8 cellular contexts compared by ENCODE assay signal in genomic region chr2:186460465-186460864, GRCh38. TPM values are rescaled to one million over a fixed set of nuclear protein-coding genes. Genes with fewer than 3 reads are reported as not detected.
DNase-seq lines count a peak whose midpoint lies in the region; ATAC-seq and TF ChIP-seq lines count a peak whose summit lies in the region.

No MANE protein-coding gene starts in this region.

- DNase-seq in AG04449 (ENCODE audit: low read depth, low spot score) (no peak), SK-N-SH (peak; percentile 16), T-helper 1 cell (no peak)
- no peak for DNase-seq in stimulated activated naive CD8-positive, alpha-beta T cell treated with anti-CD3 and anti-CD28 coated beads, Interleukin-15, Interleukin-2, amounts not matched to agents 100 U/mL and 50 U/mL, for 24 hours
- DNase-seq in activated CD4-positive, alpha-beta T cell treated with anti-CD3 and anti-CD28 coated beads, Interleukin-2, amount 50 U/mL, for 4 hours = no peak

- H3K9ac ChIP-seq in SK-N-SH (no peak overlapping the region), liver (ENCODE audit: low read depth in 1 of 2, low read length in 2 of 2) (no peak overlapping the region)

- peak; percentile 21 for TF ChIP-seq CTCF in AG04449 (IDR thresholded peaks at IDR 0.05; ENCODE audit: insufficient read depth, low read length, missing control alignments)
- peak; percentile 61 for TF ChIP-seq CTCF in SK-N-SH (IDR thresholded peaks at IDR 0.05)
- TF ChIP-seq CTCF in liver (IDR thresholded peaks at IDR 0.05; ENCODE audit: low read depth, low read length, missing input control) = peak; percentile 32

- H2AFZ ChIP-seq in SK-N-SH (ENCODE audit: low read depth) = no peak overlapping the region

- TF ChIP-seq RAD21 in SK-N-SH (IDR thresholded peaks at IDR 0.05; ENCODE audit: low read length) = peak; percentile 80
- peak; percentile 78 to 82 for TF ChIP-seq RAD21 in liver (IDR thresholded peaks at IDR 0.05)

- POLR2A ChIA-PET in AG04449 (lab: Yijun Ruan, JAX) = no interaction called here
- POLR2A ChIA-PET in SK-N-SH (lab: Yijun Ruan, JAX) = no interaction called here

- no peaks in the 10 kb centered on the region for H3K79me2 ChIP-seq in SK-N-SH (ENCODE audit: insufficient read depth)

- WGBS in SK-N-SH (ENCODE audit: low lambda C conversion rate) = 36% methylated on average over 1 of the region's 1 CpG
- WGBS in liver = 16% methylated on average over 1 of the region's 1 CpG

- H3K27ac ChIP-seq in SK-N-SH (ENCODE audit: low read depth in 2 of 2, low read length in 1 of 2) = no peak overlapping the region
- no peak overlapping the region for H3K27ac ChIP-seq in liver (ENCODE audit: low read depth in 1 of 2, low read length in 2 of 2)

- CTCF ChIA-PET in AG04449 (lab: Yijun Ruan, JAX) = interaction anchor here (0.8 kb wide), 1 partner anchor 11 kb away, joined by 3 read pairs; no protein-coding TSS in a partner anchor
- CTCF ChIA-PET in SK-N-SH (lab: Yijun Ruan, JAX) = interaction anchor here (0.9 to 1.8 kb wide), 7 partner anchors 43 to 1848 kb away, joined by 3 to 10 read pairs (median 4); no protein-coding TSS in a partner anchor

- H3K9me3 ChIP-seq in SK-N-SH = no peaks in the 10 kb centered on the region
- no peaks in the 10 kb centered on the region for H3K9me3 ChIP-seq in liver (ENCODE audit: control insufficient read depth in 4 of 4, low read length in 3 of 4)

- H4K20me1 ChIP-seq in SK-N-SH (ENCODE audit: insufficient read depth) = no peaks in the 10 kb centered on the region

- H3K4me2 ChIP-seq in SK-N-SH = no peak overlapping the region

- H3K4me1 ChIP-seq in SK-N-SH (ENCODE audit: control insufficient read depth in 1 of 2, insufficient read depth in 2 of 2, low read depth in 1 of 2, low read length in 1 of 2) (no peaks in the 10 kb centered on the region; a peak in 2 of 4 replicates), liver (ENCODE audit: control insufficient read depth in 4 of 4, insufficient read depth in 4 of 4, low read length in 3 of 4) (peaks cover 0 to 5% (median 0%) of the 10 kb centered on the region in 4 donors)

- no peak for TF ChIP-seq EP300 in SK-N-SH (IDR thresholded peaks at IDR 0.05; ENCODE audit: borderline replicate concordance in 1 of 2, low read depth in 1 of 2, low read length in 1 of 2)

- no peak overlapping the region for H3K4me3 ChIP-seq in AG04449 (ENCODE audit: low read depth, low read length)
- H3K4me3 ChIP-seq in SK-N-SH (ENCODE audit: low read depth in 2 of 2, low read length in 1 of 2) = no peak overlapping the region
- H3K4me3 ChIP-seq in liver (ENCODE audit: low read depth in 1 of 3, low read length in 3 of 3) = no peak overlapping the region

- H3F3A ChIP-seq in SK-N-SH (replicated peaks; ENCODE audit: insufficient read depth) = no peaks in the 10 kb centered on the region

- ATAC-seq in GM18870 (IDR thresholded peaks at IDR 0.05; ENCODE audit: unreplicated experiment) (peak; percentile 85), HG03196 (IDR thresholded peaks at IDR 0.05; ENCODE audit: unreplicated experiment) (peak; percentile 64)
- no peak for ATAC-seq in stimulated activated naive CD8-positive, alpha-beta T cell treated with anti-CD3 and anti-CD28 coated beads, Interleukin-15, Interleukin-2, amounts not matched to agents 100 U/mL and 50 U/mL, for 24 hours

- no peaks in the 10 kb centered on the region for H3K9me2 ChIP-seq in SK-N-SH

- H3K36me3 ChIP-seq in SK-N-SH (replicated peaks in 1 of 2; ENCODE audit: control insufficient read depth in 1 of 2, insufficient read depth in 2 of 2, low read length in 1 of 2) (no peaks in the 10 kb centered on the region), liver (ENCODE audit: control insufficient read depth in 4 of 4, insufficient read depth in 3 of 4, low read depth in 1 of 4, low read length in 3 of 4) (peaks cover 0 to 2% (median 0%) of the 10 kb centered on the region in 4 donors)

- H3K27me3 ChIP-seq in SK-N-SH (ENCODE audit: insufficient read depth) (no peaks in the 10 kb centered on the region), liver (ENCODE audit: control insufficient read depth in 4 of 4, insufficient read depth in 4 of 4, low read length in 3 of 4) (no peaks in the 10 kb centered on the region)

TF ChIP-seq in SK-N-SH, 30 proteins besides CTCF, POLR2A, EP300 and RAD21:
- TF ChIP-seq PBX3 (IDR thresholded peaks at IDR 0.05) (no peak), SMC3 (IDR thresholded peaks at IDR 0.05; ENCODE audit: low read depth, low read length) (peak; percentile 52; the same call in 1 of the 2 replicates)

TF ChIP-seq in liver, 16 proteins besides CTCF, POLR2A, EP300 and RAD21:
- TF ChIP-seq SP1 (IDR thresholded peaks at IDR 0.05) (no peak), GABPA (IDR thresholded peaks at IDR 0.05 in 1 of 2, conservative IDR thresholded peaks at IDR 0.05 in 1 of 2) (no peak), HNF4A (conservative IDR thresholded peaks at IDR 0.05) (no peak), RXRA (IDR thresholded peaks at IDR 0.05) (no peak), FOXA2 (IDR thresholded peaks at IDR 0.05) (peak; percentile 12)
- TF ChIP-seq, protein P1, sequence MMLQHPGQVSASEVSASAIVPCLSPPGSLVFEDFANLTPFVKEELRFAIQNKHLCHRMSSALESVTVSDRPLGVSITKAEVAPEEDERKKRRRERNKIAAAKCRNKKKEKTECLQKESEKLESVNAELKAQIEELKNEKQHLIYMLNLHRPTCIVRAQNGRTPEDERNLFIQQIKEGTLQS (IDR thresholded peaks at IDR 0.05) = no peak

RNA-seq across cellular contexts. Expression of gene ZC3H15, which starts 25.6 kb away (rescaled TPM):
- polyA plus RNA-seq in SK-N-SH (2012; rRNA removed) (26.5 and 27.7 TPM in 2 replicates), liver (10 to 100 TPM; 29.6 to 63.5 TPM)
- 33.9 and 52.2 TPM in 2 replicates for polyA plus RNA-seq in SK-N-SH (2012; cell fraction: cytosol; rRNA removed)
- polyA plus RNA-seq in SK-N-SH (2012; cell fraction: nucleus; rRNA removed) = 17.5 and 44.8 TPM in 2 replicates
- 10 to 100 TPM; 30.2 to 37.1 TPM for total RNA-seq in liver
